8 cellular contexts compared by ENCODE assay signal in genomic region chr10:17645591-17646345, GRCh38. TPM values are rescaled to one million over a fixed set of nuclear protein-coding genes. Genes with fewer than 3 reads are reported as not detected.
DNase-seq lines count a peak whose midpoint lies in the region; ATAC-seq and TF ChIP-seq lines count a peak whose summit lies in the region.

No MANE protein-coding gene starts in this region.

- CTCF ChIA-PET in GM10248 (lab: Yijun Ruan, JAX), result interaction anchor here (0.6 to 4.1 kb wide), 3 partner anchors 8 to 155 kb away, joined by 4 to 18 read pairs (median 12); no protein-coding TSS in a partner anchor

- H3K4me1 ChIP-seq in GM23248 (ENCODE audit: insufficient read depth), result peaks cover 48% of the 10 kb centered on the region
- peaks cover 22% of the 10 kb centered on the region for H3K4me1 ChIP-seq in SJSA1 (replicated peaks)
- peaks cover 3% of the 10 kb centered on the region for H3K4me1 ChIP-seq in fibroblast of lung (ENCODE audit: control insufficient read depth, extremely low read depth, insufficient read depth, low read length)
- H3K4me1 ChIP-seq in skeletal muscle tissue (ENCODE audit: control insufficient read depth in 3 of 3, insufficient read depth in 3 of 3, low read length in 3 of 3), result peaks cover 19 to 34% (median 26%) of the 10 kb centered on the region in 3 donors

- peaks cover 78% of the 10 kb centered on the region for H3K79me2 ChIP-seq in GM23248 (ENCODE audit: insufficient read depth)
- peaks cover 78% of the 10 kb centered on the region for H3K79me2 ChIP-seq in fibroblast of lung (ENCODE audit: control insufficient read depth, insufficient read depth, low read length)

- DNase-seq in GM23248 (peak; percentile 36), SJSA1 (ENCODE audit: low read depth in 1 of 2, low spot score in 2 of 2) (no peak), fibroblast of lung (ENCODE audit: low read depth in 2 of 2) (no peak), NAMALWA (ENCODE audit: low spot score) (no peak), GM10248 (ENCODE audit: extremely low spot score) (no peak)

- POLR2A ChIA-PET in GM10248 (lab: Yijun Ruan, JAX), result no interaction called here

- 72 to 79% methylated on average over 6 of the region's 6 CpGs for WGBS in GM23248 (ENCODE audit: low coverage in 1 of 2, low lambda C conversion rate in 2 of 2, missing lambda C conversion rate in 2 of 2), 2 experiments

- H4K20me1 ChIP-seq in GM23248 (ENCODE audit: insufficient read depth) (no peaks in the 10 kb centered on the region), fibroblast of lung (ENCODE audit: control insufficient read depth, extremely low read depth, insufficient read depth, low read length) (no peaks in the 10 kb centered on the region)

- in situ Hi-C loops in GM23248 (cut with MboI), result no loop called here

- no peak for ATAC-seq in GM19351 (IDR thresholded peaks at IDR 0.05; ENCODE audit: unreplicated experiment)
- no peak for ATAC-seq in GM21515 (IDR thresholded peaks at IDR 0.05; ENCODE audit: unreplicated experiment)

- H3K9ac ChIP-seq in GM23248, result peak overlapping the region; percentile 96
- H3K9ac ChIP-seq in fibroblast of lung (ENCODE audit: insufficient read depth, low read length), result no peak overlapping the region
- H3K9ac ChIP-seq in skeletal muscle tissue (ENCODE audit: low read depth in 1 of 3, low read length in 3 of 3), result peak overlapping the region; percentile 44 to 97 (median 97)

- H3K4me3 ChIP-seq in GM23248 (peak overlapping the region; percentile 94), SJSA1 (peak overlapping the region; percentile 64), fibroblast of lung (replicated peaks in 1 of 4; ENCODE audit: control extremely low read depth in 1 of 4, insufficient read depth in 1 of 4, low read depth in 3 of 4, low read length in 4 of 4) (peak overlapping the region; percentile 82 to 100 (median 95)), skeletal muscle tissue (ENCODE audit: low read length in 3 of 3) (peak overlapping the region; percentile 16 to 97 (median 94))

- H3K27ac ChIP-seq in GM23248 (peak overlapping the region; percentile 96), SJSA1 (peak overlapping the region; percentile 99; the same call in 1 of the 2 replicates), fibroblast of lung (ENCODE audit: insufficient read depth, low read length) (no peak overlapping the region), skeletal muscle tissue (ENCODE audit: low read depth, low read length) (no peak overlapping the region)

- peaks cover 40% of the 10 kb centered on the region for H3F3A ChIP-seq in GM23248 (ENCODE audit: insufficient read depth)

- TF ChIP-seq CTCF in fibroblast of lung (conservative IDR thresholded peaks at IDR 0.05 in 1 of 2, IDR thresholded peaks at IDR 0.05 in 1 of 2; ENCODE audit: low read depth in 1 of 2, low read length in 2 of 2) (no peak), GM10248 (IDR thresholded peaks at IDR 0.05; ENCODE audit: control extremely low read depth, extremely low read depth, low read depth, missing control alignments) (no peak)

- H3K27me3 ChIP-seq in GM23248 (replicated peaks; ENCODE audit: insufficient read depth) (no peaks in the 10 kb centered on the region), SJSA1 (replicated peaks) (no peaks in the 10 kb centered on the region), fibroblast of lung (ENCODE audit: control insufficient read depth, insufficient read depth, low read length) (no peaks in the 10 kb centered on the region), skeletal muscle tissue (ENCODE audit: control insufficient read depth in 3 of 3, insufficient read depth in 3 of 3, low read length in 3 of 3) (no peaks in the 10 kb centered on the region)

- H3K36me3 ChIP-seq in GM23248 (ENCODE audit: low read depth), result no peaks in the 10 kb centered on the region
- H3K36me3 ChIP-seq in SJSA1, result peaks cover 31% of the 10 kb centered on the region
- H3K36me3 ChIP-seq in fibroblast of lung (ENCODE audit: control insufficient read depth, insufficient read depth, low read length), result no peaks in the 10 kb centered on the region
- H3K36me3 ChIP-seq in skeletal muscle tissue (ENCODE audit: control insufficient read depth in 3 of 3, insufficient read depth in 3 of 3, low read length in 3 of 3), result peaks cover 0 to 3% (median 0%) of the 10 kb centered on the region in 3 donors

- H3K9me2 ChIP-seq in GM23248 (ENCODE audit: insufficient read depth), result no peaks in the 10 kb centered on the region

- peak overlapping the region; percentile 98 for H3K4me2 ChIP-seq in GM23248 (ENCODE audit: unreplicated experiment)
- H3K4me2 ChIP-seq in fibroblast of lung (ENCODE audit: extremely low read depth, insufficient read depth, low read length), result peak overlapping the region; percentile 92

- H3K9me3 ChIP-seq in GM23248 (ENCODE audit: low read depth) (no peaks in the 10 kb centered on the region), SJSA1 (replicated peaks) (no peaks in the 10 kb centered on the region), fibroblast of lung (ENCODE audit: control insufficient read depth, insufficient read depth, low read depth, low read length) (no peaks in the 10 kb centered on the region), skeletal muscle tissue (ENCODE audit: control insufficient read depth in 3 of 3, low read length in 3 of 3) (no peaks in the 10 kb centered on the region)

- H2AFZ ChIP-seq in GM23248, result no peak overlapping the region
- no peak overlapping the region for H2AFZ ChIP-seq in fibroblast of lung (ENCODE audit: low read length)

RNA-seq across cellular contexts. Expression of gene STAM, which starts 1.8 kb away (rescaled TPM):
- total RNA-seq in GM23248 (2014; rRNA removed; shearing (Covaris generic)), result 25.2 and 38.7 TPM in 2 replicates
- polyA plus RNA-seq in GM23248 (2016; fragmentation: Nextera tagmentation; extraction: Ambion mirVana), result 29.2 and 30.8 TPM in 2 replicates
- 20.0 and 33.8 TPM in 2 replicates for total RNA-seq in SJSA1 (2014; rRNA removed; shearing (Covaris generic))
- 21.6 and 27.9 TPM in 2 replicates for total RNA-seq in fibroblast of lung
- polyA plus RNA-seq in fibroblast of lung, result 48.7 and 50.0 TPM in 2 replicates
- 19.4 and 20.2 TPM in 2 replicates for polyA plus RNA-seq in fibroblast of lung (2012)
- 16.3 and 20.1 TPM in 2 replicates for polyA minus RNA-seq in fibroblast of lung (ENCODE audit: low replicate concordance)
- 20.4 TPM for total RNA-seq in skeletal muscle tissue

RNA-seq across cellular contexts. Expression of gene HACD1, which starts 28.6 kb away (rescaled TPM):
- total RNA-seq in GM23248 (2014; rRNA removed; shearing (Covaris generic)), result 64.0 and 81.3 TPM in 2 replicates
- polyA plus RNA-seq in GM23248 (2016; fragmentation: Nextera tagmentation; extraction: Ambion mirVana) (150 and 157 TPM in 2 replicates), fibroblast of lung (29.6 and 53.4 TPM in 2 replicates)
- total RNA-seq in SJSA1 (2014; rRNA removed; shearing (Covaris generic)), result 105 and 139 TPM in 2 replicates
- total RNA-seq in fibroblast of lung (23.1 and 37.7 TPM in 2 replicates), skeletal muscle tissue (66.8 TPM)
- polyA plus RNA-seq in fibroblast of lung (2012), result 37.6 and 60.0 TPM in 2 replicates
- 7.6 and 7.7 TPM in 2 replicates for polyA minus RNA-seq in fibroblast of lung (ENCODE audit: low replicate concordance)

Comparison
In these comparisons a context has a peak if more than half of its experiments do, and no peak if none do; other contexts are left out.
1. H3K27ac ChIP-seq: peak in GM23248 (single experiment) and SJSA1 (single experiment); none in fibroblast of lung (single experiment) and skeletal muscle tissue (single experiment).
2. Peak in every context shown above with its lines, with median percentiles within 50 percentile points of each other: H3K4me3 ChIP-seq.